Comparison of ENCODE assay signal across 30 cellular contexts in the genomic region with DNA sequence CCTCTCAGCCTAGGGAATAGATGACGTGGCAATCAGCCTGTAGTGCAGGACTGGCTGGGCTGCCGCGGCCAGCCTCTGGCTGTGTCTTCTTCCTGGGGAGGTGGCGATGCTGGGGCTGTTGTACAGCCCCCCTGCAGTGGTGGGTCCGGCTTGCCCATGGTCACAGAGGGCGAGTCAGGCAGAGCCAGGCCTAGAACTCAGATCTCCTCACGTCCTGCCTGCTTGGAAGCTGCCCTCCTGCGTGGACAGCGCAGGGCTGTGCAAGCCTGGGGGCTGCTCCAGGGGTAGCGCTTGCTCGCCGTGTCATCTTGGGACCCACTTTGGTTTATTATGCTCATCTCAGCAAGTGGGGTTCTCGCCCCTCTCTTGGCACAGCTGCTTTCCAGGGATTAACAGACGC.
"Had no signal": no experiment of that assay in that cellular context is flagged by ENCODE, and none has a peak within 500 bp of the region (broad histone marks: within the 10 kb centered on the region; RNA-seq: fewer than 3 reads in every experiment).

No MANE protein-coding gene starts in this region.

- H3K9me3 Mint-ChIP-seq: activated naive CD4-positive, alpha-beta T cell treated with anti-CD3 and anti-CD28 coated beads, Interleukin-2, amount 10 ng/mL, durations not matched to agents 7 days and 5 days; activated naive CD8-positive, alpha-beta T cell treated with anti-CD3 and anti-CD28 coated beads, Interleukin-2, amount 50 U/mL, for 24 hours; activated T-cell treated with anti-CD3 and anti-CD28 coated beads, Interleukin-2, amount 50 U/mL, for 4 hours; brain had no signal

- H3K4me1 ChIP-seq: Peyer's patch had no signal

- H3K9me3 ChIP-seq: Peyer's patch had no signal

- H3K4me3 ChIP-seq: Peyer's patch had no signal

- H3K4me3 Mint-ChIP-seq: activated CD8-positive, alpha-beta T cell treated with anti-CD3 and anti-CD28 coated beads, Interleukin-2, amount 10 ng/mL, durations not matched to agents 7 days and 5 days; activated naive CD4-positive, alpha-beta T cell treated with anti-CD3 and anti-CD28 coated beads, Interleukin-2, amount 10 ng/mL, durations not matched to agents 7 days and 5 days; activated naive CD8-positive, alpha-beta T cell; activated naive CD8-positive, alpha-beta T cell treated with anti-CD3 and anti-CD28 coated beads, Interleukin-2, amount 50 U/mL, for 24 hours; activated T-cell treated with anti-CD3 and anti-CD28 coated beads, Interleukin-2, amount 50 U/mL, for 4 hours; brain had no signal

- H3K27me3 Mint-ChIP-seq: activated naive CD4-positive, alpha-beta T cell treated with anti-CD3 and anti-CD28 coated beads, Interleukin-2, amount 10 ng/mL, durations not matched to agents 7 days and 5 days; activated naive CD8-positive, alpha-beta T cell; activated naive CD8-positive, alpha-beta T cell treated with anti-CD3 and anti-CD28 coated beads, Interleukin-2, amount 50 U/mL, for 24 hours; brain had no signal

- DNase-seq: activated CD4-positive, alpha-beta T cell treated with anti-CD3 and anti-CD28 coated beads for 4 hours; activated CD8-positive, alpha-beta T cell treated with anti-CD3 and anti-CD28 coated beads, Interleukin-2, amount 10 ng/mL, durations not matched to agents 7 days and 5 days; activated effector memory CD4-positive, alpha-beta T cell treated with Interleukin-2 at 50 U/mL for 16 hours; activated naive CD8-positive, alpha-beta T cell treated with anti-CD3 and anti-CD28 coated beads, Interleukin-2, amount 50 U/mL, for 24 hours; activated T-cell treated with anti-CD3 and anti-CD28 coated beads, Interleukin-2, amount 50 U/mL, for 4 hours; anterior cingulate cortex; cerebellar nuclear complex; NCI-H1092 treated with DMSO at 0.1 percent for 48 hours; NCI-H1417; NCI-H146; NCI-H187; NCI-H2029 treated with DMSO at 0.1 percent for 48 hours; NCI-H2107; NCI-H2171; NCI-H510A; NCI-H526; NCI-H748 treated with DMSO at 0.1 percent for 48 hours; NK-92 treated with Interleukin-12 subunit alpha and Interleukin-12 subunit beta, amount 100 ng/mL, for 24 hours; PC-3; Peyer's patch; RPMI8226; SIG-M5; T-helper 1 cell; T1000 had no signal

- H3K27ac Mint-ChIP-seq: activated CD8-positive, alpha-beta T cell treated with anti-CD3 and anti-CD28 coated beads, Interleukin-2, amount 10 ng/mL, durations not matched to agents 7 days and 5 days; activated naive CD4-positive, alpha-beta T cell treated with anti-CD3 and anti-CD28 coated beads, Interleukin-2, amount 10 ng/mL, durations not matched to agents 7 days and 5 days; activated naive CD8-positive, alpha-beta T cell treated with anti-CD3 and anti-CD28 coated beads, Interleukin-2, amount 50 U/mL, for 24 hours had no signal

- H3K27me3 ChIP-seq: Peyer's patch had no signal

- ATAC-seq: activated CD4-positive, CD25-positive, alpha-beta regulatory T cell treated with anti-CD3 and anti-CD28 coated beads, Interleukin-2, amount 50 U/mL, for 24 hours; activated CD8-positive, alpha-beta T cell treated with anti-CD3 and anti-CD28 coated beads, Interleukin-2, amount 10 ng/mL, durations not matched to agents 7 days and 5 days; activated naive CD8-positive, alpha-beta T cell treated with anti-CD3 and anti-CD28 coated beads, Interleukin-2, amount 50 U/mL, for 24 hours; activated T-cell treated with anti-CD3 and anti-CD28 coated beads, Interleukin-2, amount 50 U/mL, for 4 hours; PC-3; Right ventricle myocardium inferior; SK-N-SH treated with all-trans-retinoic acid at 6 μM for 48 hours had no signal

- H3K27ac ChIP-seq: Peyer's patch had no signal
